12 cellular contexts compared by ENCODE assay signal in the genomic region with DNA sequence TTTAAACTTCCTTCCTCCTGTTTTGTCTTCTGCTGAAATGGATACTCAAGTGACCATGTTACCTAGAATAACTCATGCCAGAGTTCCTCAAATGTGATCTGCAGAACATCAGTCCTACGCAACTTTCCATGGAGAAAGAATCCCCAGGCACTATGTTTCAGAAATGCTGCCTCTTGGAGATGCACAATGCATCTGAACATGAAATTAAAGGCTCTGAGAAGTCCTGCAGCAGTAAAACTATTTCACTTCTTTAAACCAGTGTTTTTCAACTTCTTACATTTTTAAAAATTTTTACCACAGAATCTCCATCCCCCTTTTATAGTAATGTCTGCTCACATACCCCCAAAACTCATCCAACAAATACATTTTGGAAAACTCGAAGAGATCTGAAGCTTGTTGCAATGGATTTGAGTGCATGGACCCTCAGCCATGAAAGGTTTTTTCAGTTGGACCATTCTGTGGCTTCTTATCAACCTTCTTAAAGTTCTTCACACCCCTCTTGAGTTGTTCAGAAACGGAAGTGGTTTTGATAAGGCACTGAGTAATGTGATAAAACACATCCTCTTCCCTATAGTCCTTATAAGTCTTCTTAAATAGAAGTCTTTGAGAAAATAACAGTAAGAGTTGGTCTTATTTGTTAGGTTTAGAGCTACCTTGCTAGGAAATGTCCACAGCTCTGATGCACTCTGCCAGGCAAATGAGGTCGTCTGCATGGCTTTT.
DNase-seq lines count a peak whose midpoint lies in the region; ATAC-seq and TF ChIP-seq lines count a peak whose summit lies in the region.
"Had no signal": no experiment of that assay in that cellular context is flagged by ENCODE, and none has a peak within 500 bp of the region (broad histone marks: within the 10 kb centered on the region; RNA-seq: fewer than 3 reads in every experiment).

No MANE protein-coding gene starts in this region.

- H4K20me1 ChIP-seq in OCI-LY3 (ENCODE audit: insufficient read depth, low read length) (no peaks in the 10 kb centered on the region), SK-N-SH (ENCODE audit: insufficient read depth) (no peaks in the 10 kb centered on the region)

- no peak overlapping the region for H2AFZ ChIP-seq in OCI-LY3 (ENCODE audit: low read depth, low read length)
- H2AFZ ChIP-seq in SK-N-SH (ENCODE audit: low read depth): no peak overlapping the region

- no peak for TF ChIP-seq RAD21 in SK-N-SH (IDR thresholded peaks at IDR 0.05; ENCODE audit: low read length)

- DNase-seq in CD1c-positive myeloid dendritic cell (ENCODE audit: extremely low spot score) (peak; percentile 23), DMS79 treated with DMSO at 0.1 percent for 48 hours (lab: John Stamatoyannopoulos, UW) (no peak), NK-92 (lab: John Stamatoyannopoulos, UW; ENCODE audit: unreplicated experiment) (no peak), SK-N-SH (no peak), kidney tubule cell (ENCODE audit: low spot score) (no peak)
- no peak for DNase-seq in central memory CD8-positive, alpha-beta T cell (ENCODE audit: low spot score in 2 of 2)
- DNase-seq: activated effector memory CD4-positive, alpha-beta T cell treated with anti-CD3 and anti-CD28 coated beads, Interleukin-2, amount 50 U/mL, for 16 hours; NCI-H345; right cardiac atrium had no signal

- TF ChIP-seq CTCF in OCI-LY3 (IDR thresholded peaks at IDR 0.05; ENCODE audit: low read depth, low read length) (no peak), SK-N-SH (IDR thresholded peaks at IDR 0.05) (no peak)

- no peak overlapping the region for H3K9ac ChIP-seq in OCI-LY3 (ENCODE audit: low read length)
- no peak overlapping the region for H3K9ac ChIP-seq in SK-N-SH

- peaks cover 33% of the 10 kb centered on the region for H3K4me1 Mint-ChIP-seq in central memory CD8-positive, alpha-beta T cell

- TF ChIP-seq EP300 in SK-N-SH (IDR thresholded peaks at IDR 0.05; ENCODE audit: borderline replicate concordance in 1 of 2, low read depth in 1 of 2, low read length in 1 of 2): no peak

- WGBS in SK-N-SH (ENCODE audit: low lambda C conversion rate): 0% methylated on average over 4 of the region's 4 CpGs

- H3K79me2 ChIP-seq in OCI-LY3 (ENCODE audit: low read length) (no peaks in the 10 kb centered on the region), SK-N-SH (ENCODE audit: insufficient read depth) (no peaks in the 10 kb centered on the region)

- peaks cover 51% of the 10 kb centered on the region for H3K4me1 ChIP-seq in OCI-LY3 (ENCODE audit: low read length)
- no peaks in the 10 kb centered on the region for H3K4me1 ChIP-seq in SK-N-SH (ENCODE audit: control insufficient read depth in 1 of 2, insufficient read depth in 2 of 2, low read depth in 1 of 2, low read length in 1 of 2)

- H3K4me3 ChIP-seq in OCI-LY3 (ENCODE audit: low read length) (no peak overlapping the region), SK-N-SH (ENCODE audit: low read depth in 2 of 2, low read length in 1 of 2) (no peak overlapping the region)

- peak; percentile 44 for ATAC-seq in GM18511 (IDR thresholded peaks at IDR 0.05; ENCODE audit: unreplicated experiment)
- ATAC-seq in central memory CD8-positive, alpha-beta T cell (replicated peaks; ENCODE audit: extremely low read depth, poor library complexity, severe bottlenecking): peak; percentile 47
- ATAC-seq: right cardiac atrium had no signal

- H3K9me2 ChIP-seq in SK-N-SH: no peaks in the 10 kb centered on the region

- H3F3A ChIP-seq in SK-N-SH (replicated peaks; ENCODE audit: insufficient read depth): peaks cover 10% of the 10 kb centered on the region

- H3K9me3 ChIP-seq in OCI-LY3 (ENCODE audit: insufficient read depth, low read length) (no peaks in the 10 kb centered on the region), SK-N-SH (no peaks in the 10 kb centered on the region)

- CTCF ChIA-PET in SK-N-SH (lab: Yijun Ruan, JAX): no interaction called here

- peak overlapping the region; percentile 45 for H3K4me2 ChIP-seq in OCI-LY3 (ENCODE audit: low read length)
- H3K4me2 ChIP-seq in SK-N-SH: no peak overlapping the region

- no peaks in the 10 kb centered on the region for H3K9me3 Mint-ChIP-seq in central memory CD8-positive, alpha-beta T cell

- H3K36me3 Mint-ChIP-seq in central memory CD8-positive, alpha-beta T cell (ENCODE audit: insufficient read depth): peaks cover 4% of the 10 kb centered on the region

- H3K27ac ChIP-seq in OCI-LY3 (ENCODE audit: low read length): no peak overlapping the region
- no peak overlapping the region for H3K27ac ChIP-seq in SK-N-SH (ENCODE audit: low read depth in 2 of 2, low read length in 1 of 2)
- H3K27ac ChIP-seq: RWPE1 had no signal

- POLR2A ChIA-PET in SK-N-SH (lab: Yijun Ruan, JAX): no interaction called here

- H3K4me3 Mint-ChIP-seq in central memory CD8-positive, alpha-beta T cell: no peak overlapping the region

- peaks cover 8% of the 10 kb centered on the region for H3K36me3 ChIP-seq in OCI-LY3 (replicated peaks; ENCODE audit: low read depth, low read length)
- no peaks in the 10 kb centered on the region for H3K36me3 ChIP-seq in SK-N-SH (replicated peaks in 1 of 2; ENCODE audit: control insufficient read depth in 1 of 2, insufficient read depth in 2 of 2, low read length in 1 of 2)

- H3K27me3 ChIP-seq in OCI-LY3 (ENCODE audit: low read depth, low read length) (no peaks in the 10 kb centered on the region), SK-N-SH (ENCODE audit: insufficient read depth) (peaks cover 39% of the 10 kb centered on the region; the same call in 1 of the 2 replicates)

- H3K27ac Mint-ChIP-seq in central memory CD8-positive, alpha-beta T cell (ENCODE audit: low read depth): peak overlapping the region; percentile 70

- no peaks in the 10 kb centered on the region for H3K27me3 Mint-ChIP-seq in central memory CD8-positive, alpha-beta T cell

TF ChIP-seq in SK-N-SH, 30 proteins besides CTCF, POLR2A, EP300 and RAD21:
- TF ChIP-seq POLR2AphosphoS5 (IDR thresholded peaks at IDR 0.05; ENCODE audit: low read depth, low read length): no peak
